ENCODE assay signal across 8 cellular contexts in genomic region chr14:104138891-104139459, GRCh38. TPM values are rescaled to one million over a fixed set of nuclear protein-coding genes. Genes with fewer than 3 reads are reported as not detected.
DNase-seq lines count a peak whose midpoint lies in the region; ATAC-seq and TF ChIP-seq lines count a peak whose summit lies in the region.

No MANE protein-coding gene starts in this region.

- TF ChIP-seq POLR2A in right lobe of liver (IDR thresholded peaks at IDR 0.05) = no peak

- no peaks in the 10 kb centered on the region for H3K9me2 ChIP-seq in PC-9 (ENCODE audit: insufficient read depth)

- no peak overlapping the region for H2AFZ ChIP-seq in PC-9

- intact Hi-C loops in right lobe of liver (cut with DNase I) = loop anchor here (5.0 to 10.0 kb wide), 2 partner anchors 418 to 506 kb away; no protein-coding TSS in a partner anchor
- intact Hi-C loops in PC-9 (cut with micrococcal nuclease; ENCODE audit: unreplicated experiment) = loop anchor here (5.0 kb wide), 1 partner anchor 503 kb away; no protein-coding TSS in a partner anchor

- POLR2A ChIA-PET in PC-9 (lab: Charles Lee; ENCODE audit: unreplicated experiment) = no interaction called here

- CTCF ChIA-PET in PC-9 (lab: Charles Lee) = no interaction called here

- WGBS in right lobe of liver (ENCODE audit: insufficient coverage, low coverage, low lambda C conversion rate, missing lambda C conversion rate) = 0% methylated on average over 5 of the region's 47 CpGs

- H3K9me3 ChIP-seq in right lobe of liver (no peaks in the 10 kb centered on the region), PC-9 (ENCODE audit: insufficient read depth, low read depth) (no peaks in the 10 kb centered on the region)

- H3K79me2 ChIP-seq in PC-9 (ENCODE audit: low read depth) = no peaks in the 10 kb centered on the region

- DNase-seq in Jurkat, Clone E6-1 (ENCODE audit: low read depth, low spot score) = no peak
- DNase-seq in coronary artery (ENCODE audit: low spot score) = no peak
- peak in 2 of 3 donors; percentile 32 to 56 for DNase-seq in right lobe of liver
- no peak for DNase-seq in SW 1271 (lab: John Stamatoyannopoulos, UW)
- no peak for DNase-seq in PC-9

- H3K27me3 ChIP-seq in right lobe of liver (peaks cover 0 to 31% of the 10 kb centered on the region in 2 donors), PC-9 (ENCODE audit: insufficient read depth, low read depth) (peaks cover 38% of the 10 kb centered on the region)

- H3F3A ChIP-seq in PC-9 (ENCODE audit: insufficient read depth, low read depth) = no peaks in the 10 kb centered on the region

- H3K4me2 ChIP-seq in PC-9 = no peak overlapping the region

- H3K27ac ChIP-seq in coronary artery = peak overlapping the region in 1 of 2 donors; percentile 4
- H3K27ac ChIP-seq in right lobe of liver = peak overlapping the region in 2 of 3 donors; percentile 8 to 43
- peak overlapping the region in 11 of 21 experiments; percentile 4 to 69 (median 51) for H3K27ac ChIP-seq in skin epidermis
- H3K27ac ChIP-seq in PC-9 = no peak overlapping the region

- H3K4me1 ChIP-seq in right lobe of liver = peaks cover 0 to 19% (median 0%) of the 10 kb centered on the region in 4 donors
- H3K4me1 ChIP-seq in PC-9 (replicated peaks; ENCODE audit: insufficient read depth) = no peaks in the 10 kb centered on the region

- BruUV-seq in PC-9 (replicated peaks; lab: Mats Ljungman, UMichigan) = no TSS peak

- no peaks in the 10 kb centered on the region for H4K20me1 ChIP-seq in PC-9 (ENCODE audit: insufficient read depth)

- peak overlapping the region; percentile 60 for H3K4me3 ChIP-seq in Jurkat, Clone E6-1 (ENCODE audit: low read length)
- peak overlapping the region; percentile 67 for H3K4me3 ChIP-seq in coronary artery
- H3K4me3 ChIP-seq in right lobe of liver = peak overlapping the region; percentile 26 to 48 (median 38)
- peak overlapping the region; percentile 26 to 60 (median 39) for H3K4me3 ChIP-seq in skin epidermis
- no peak overlapping the region for H3K4me3 ChIP-seq in PC-9

- H3K36me3 ChIP-seq in right lobe of liver (no peaks in the 10 kb centered on the region), PC-9 (ENCODE audit: low read depth) (no peaks in the 10 kb centered on the region)

- TF ChIP-seq CTCF in coronary artery (IDR thresholded peaks at IDR 0.05) (no peak), right lobe of liver (IDR thresholded peaks at IDR 0.05) (no peak), PC-9 (conservative IDR thresholded peaks at IDR 0.05) (no peak)

- no peak for ATAC-seq in right lobe of liver
- no peak for ATAC-seq in GM21576 (IDR thresholded peaks at IDR 0.05; ENCODE audit: unreplicated experiment)
- ATAC-seq in HG02840 (IDR thresholded peaks at IDR 0.05; ENCODE audit: low FRiP score, unreplicated experiment) = no peak

RNA-seq across cellular contexts. Expression of gene KIF26A, which starts 0.6 kb away (rescaled TPM):
- 8.0 TPM for polyA plus RNA-seq in Jurkat, Clone E6-1 (2012; ENCODE audit: insufficient read depth, insufficient read length)
- 1 to 10 TPM in 4 of 6 experiments, under 1 TPM in 2; 0.79 to 1.5 (median 1.1) TPM for total RNA-seq in right lobe of liver
- total RNA-seq in PC-9 (2021) = 0.17 and 0.53 TPM in 2 replicates

RNA-seq across cellular contexts. Expression of gene ASPG, which starts 53.5 kb away (rescaled TPM):
- not detected for polyA plus RNA-seq in Jurkat, Clone E6-1 (2012; ENCODE audit: insufficient read depth, insufficient read length)
- total RNA-seq in right lobe of liver (100 to 1,000 TPM in 3 of 6 experiments, 10 to 100 TPM in 3; 37.3 to 232 (median 110) TPM), PC-9 (2021) (0.33 TPM in 1 of 2 replicates, not detected in the other)

Comparison
In these comparisons a context has a peak if more than half of its experiments do, and no peak if none do; other contexts are left out.
1. DNase-seq: peak in right lobe of liver (2 of 3); none in Jurkat, Clone E6-1 (single experiment), coronary artery (single experiment), SW 1271 (0 of 2) and PC-9 (0 of 2).
2. RNA of gene ASPG, which starts 53.5 kb away (total RNA-seq): 37.3 to 232 TPM in right lobe of liver; 0.33 TPM in PC-9; every median in the first group is over 10 times any median in the second.